Comparison of ENCODE assay signal across 10 cellular contexts in the genomic region with DNA sequence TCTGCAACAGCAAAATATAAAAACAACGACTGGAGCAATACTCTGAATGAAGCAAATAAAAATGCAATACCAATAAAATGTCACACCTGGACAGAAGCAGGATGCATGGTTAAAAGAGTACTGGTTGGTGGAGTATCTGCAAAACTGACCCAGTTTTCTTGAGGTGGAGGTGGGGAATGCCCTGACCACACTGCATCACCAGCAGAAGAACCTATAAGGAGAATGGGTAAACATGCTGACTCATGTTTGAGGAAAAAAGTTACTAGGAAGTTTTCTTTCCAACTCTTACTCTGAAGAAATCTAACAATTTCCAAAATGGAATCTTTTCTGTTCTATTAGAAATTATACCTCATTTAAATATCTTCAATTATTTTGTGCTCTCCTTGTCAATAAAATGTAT. TPM values are rescaled to one million over a fixed set of nuclear protein-coding genes. Genes with fewer than 3 reads are reported as not detected.
A peak's percentile ranks its signal among the peaks of the same experiment; 100 is the strongest.
DNase-seq lines count a peak whose midpoint lies in the region; ATAC-seq and TF ChIP-seq lines count a peak whose summit lies in the region.
"Had no signal": no experiment of that assay in that cellular context is flagged by ENCODE, and none has a peak within 500 bp of the region (broad histone marks: within the 10 kb centered on the region; RNA-seq: fewer than 3 reads in every experiment).

No MANE protein-coding gene starts in this region.

- H3K79me2 ChIP-seq in GM23338 (replicated peaks; ENCODE audit: insufficient read depth) = peaks cover 27% of the 10 kb centered on the region

- CTCF ChIA-PET in Calu3 (lab: Charles Lee) (no interaction called here), A673 (lab: Charles Lee) (no interaction called here)

- no peak overlapping the region for H3K4me2 ChIP-seq in GM23338

- no TSS peak for BruUV-seq in Calu3 (replicated peaks; lab: Mats Ljungman, UMichigan)
- no TSS peak for BruUV-seq in A673 (replicated peaks; lab: Mats Ljungman, UMichigan)

- no peak overlapping the region for H3K4me3 ChIP-seq in GM23338
- no peak overlapping the region for H3K4me3 ChIP-seq in iPS-18a (ENCODE audit: low read length)
- H3K4me3 ChIP-seq in mucosa of descending colon = no peak overlapping the region
- no peak overlapping the region for H3K4me3 ChIP-seq in A673 (ENCODE audit: low read depth, low read length, poor library complexity, severe bottlenecking)
- H3K4me3 ChIP-seq: stomach had no signal

- H3K36me3 ChIP-seq in GM23338 (ENCODE audit: insufficient read depth) (peaks cover 10% of the 10 kb centered on the region; the same call in 1 of the 2 replicates), iPS-18a (ENCODE audit: control insufficient read depth, low read depth, low read length) (peaks cover 38% of the 10 kb centered on the region), mucosa of descending colon (ENCODE audit: low read depth) (no peaks in the 10 kb centered on the region), A673 (ENCODE audit: insufficient read depth, low read length, poor library complexity, severe bottlenecking) (peaks cover 25% of the 10 kb centered on the region)

- POLR2A ChIA-PET in A673 (lab: Charles Lee; ENCODE audit: low non-redundant PET) = no interaction called here

- no peak overlapping the region for H3K27ac Mint-ChIP-seq in Calu3 (ENCODE audit: unreplicated experiment)
- H3K27ac Mint-ChIP-seq in GM23338 = peak overlapping the region; percentile 84
- H3K27ac Mint-ChIP-seq: nephron progenitor cell had no signal

- H3K36me3 Mint-ChIP-seq in Calu3 (ENCODE audit: insufficient read depth, unreplicated experiment) = no peaks in the 10 kb centered on the region
- peaks cover 35% of the 10 kb centered on the region; the same call in 2 of the 3 replicates for H3K36me3 Mint-ChIP-seq in GM23338 (ENCODE audit: low read depth)

- H3K9me3 ChIP-seq in iPS-18a (ENCODE audit: control insufficient read depth, low read depth, low read length) = no peaks in the 10 kb centered on the region
- H3K9me3 ChIP-seq in mucosa of descending colon = no peaks in the 10 kb centered on the region
- no peaks in the 10 kb centered on the region for H3K9me3 ChIP-seq in A673 (ENCODE audit: low read depth, low read length, poor library complexity, severe bottlenecking)
- H3K9me3 ChIP-seq: stomach had no signal

- peak; percentile 7 for DNase-seq in Calu3
- no peak for DNase-seq in GM23338 (ENCODE audit: low spot score)
- peak; percentile 6 for DNase-seq in T-helper 22 cell (ENCODE audit: low read depth)
- DNase-seq in NCI-H2029 treated with DMSO at 0.1 percent for 48 hours (lab: John Stamatoyannopoulos, UW) = no peak
- DNase-seq in mucosa of descending colon = no peak
- no peak for DNase-seq in A673 (ENCODE audit: low spot score)
- DNase-seq: nephron progenitor cell, stomach had no signal

- no peaks in the 10 kb centered on the region for H3K9me3 Mint-ChIP-seq in Calu3 (ENCODE audit: low read depth, unreplicated experiment)
- H3K9me3 Mint-ChIP-seq in GM23338 = no peaks in the 10 kb centered on the region
- H3K9me3 Mint-ChIP-seq: nephron progenitor cell had no signal

- no peak overlapping the region for H3K4me3 Mint-ChIP-seq in Calu3 (ENCODE audit: low read depth, unreplicated experiment)
- no peak overlapping the region for H3K4me3 Mint-ChIP-seq in GM23338
- H3K4me3 Mint-ChIP-seq: nephron progenitor cell had no signal

- H3K9me2 ChIP-seq in GM23338 (ENCODE audit: insufficient read depth) = no peaks in the 10 kb centered on the region

- H3K27ac ChIP-seq in GM23338 (ENCODE audit: low read depth) (no peak overlapping the region), iPS-18a (ENCODE audit: low read length) (peak overlapping the region; percentile 9), A673 (ENCODE audit: low read depth, low read length, poor library complexity, severe bottlenecking) (no peak overlapping the region)
- H3K27ac ChIP-seq: stomach had no signal

- no peaks in the 10 kb centered on the region for H3F3A ChIP-seq in GM23338 (replicated peaks; ENCODE audit: low read depth)

- H3K27me3 Mint-ChIP-seq in Calu3 (ENCODE audit: unreplicated experiment) (no peaks in the 10 kb centered on the region), GM23338 (ENCODE audit: insufficient read depth, low read depth, poor library complexity) (no peaks in the 10 kb centered on the region)

- intact Hi-C loops in Calu3 (cut with micrococcal nuclease; ENCODE audit: unreplicated experiment) = no loop called here
- intact Hi-C loops in mucosa of descending colon (cut with DNase I, micrococcal nuclease) = no loop called here
- intact Hi-C loops in A673 (cut with micrococcal nuclease; ENCODE audit: unreplicated experiment) = no loop called here

- no peaks in the 10 kb centered on the region; the same call in none of the 2 replicates for H4K20me1 ChIP-seq in GM23338 (replicated peaks; ENCODE audit: insufficient read depth)

- H3K9ac ChIP-seq in iPS-18a (ENCODE audit: low read length) = no peak overlapping the region

- H3K27me3 ChIP-seq in GM23338 (ENCODE audit: insufficient read depth) (no peaks in the 10 kb centered on the region), iPS-18a (ENCODE audit: control insufficient read depth, insufficient read depth, low read length) (no peaks in the 10 kb centered on the region), A673 (replicated peaks; ENCODE audit: insufficient read depth, low read depth, low read length, poor library complexity) (no peaks in the 10 kb centered on the region)
- H3K27me3 ChIP-seq: stomach had no signal

- no peak overlapping the region for H2AFZ ChIP-seq in GM23338

- ATAC-seq in GM23338 = no peak; the same call in 2 of the 3 replicates
- ATAC-seq in mucosa of descending colon = no peak
- no peak for ATAC-seq in HG03457 (IDR thresholded peaks at IDR 0.05; ENCODE audit: unreplicated experiment)

- H3K4me1 Mint-ChIP-seq in Calu3 (ENCODE audit: low read depth, unreplicated experiment) = peaks cover 25% of the 10 kb centered on the region
- H3K4me1 Mint-ChIP-seq in GM23338 = peaks cover 27% of the 10 kb centered on the region

- H3K4me1 ChIP-seq in GM23338 (ENCODE audit: insufficient read depth) (peaks cover 19% of the 10 kb centered on the region), iPS-18a (ENCODE audit: control insufficient read depth, low read depth, low read length) (peaks cover 10% of the 10 kb centered on the region), mucosa of descending colon (ENCODE audit: low read depth) (no peaks in the 10 kb centered on the region), A673 (ENCODE audit: insufficient read depth, low read length, poor library complexity, severe bottlenecking) (peaks cover 20% of the 10 kb centered on the region)

- no peak for TF ChIP-seq CTCF in Calu3 (IDR thresholded peaks at IDR 0.05; ENCODE audit: unreplicated experiment)
- no peak for TF ChIP-seq CTCF in GM23338 (conservative IDR thresholded peaks at IDR 0.05; ENCODE audit: low read depth in 2 of 2)
- no peak for TF ChIP-seq CTCF in mucosa of descending colon (IDR thresholded peaks at IDR 0.05)
- TF ChIP-seq CTCF in A673 (conservative IDR thresholded peaks at IDR 0.05; ENCODE audit: low read depth, low read length) = no peak

TF ChIP-seq in GM23338, 12 proteins besides CTCF, POLR2A, EP300 and RAD21:
- TF ChIP-seq NANOG (IDR thresholded peaks at IDR 0.05; ENCODE audit: borderline replicate concordance) (no peak), EZH2phosphoT487 (IDR thresholded peaks at IDR 0.05; ENCODE audit: unreplicated experiment) (no peak)
TF ChIP-seq in GM23338: peak in this region for 0.

RNA-seq across cellular contexts. Expression of a gene that starts 43.6 kb away (rescaled TPM):
- total RNA-seq in Calu3 (2022) (24.1 and 29.5 TPM in 2 replicates), mucosa of descending colon (10 to 100 TPM; 31.4 to 42.4 (median 33.6) TPM), A673 (2021) (63.4 and 64.9 TPM in 2 replicates)
- 60.0 and 65.7 TPM in 2 replicates for total RNA-seq in GM23338 (2014; rRNA removed; shearing (Covaris generic))
- polyA plus RNA-seq in GM23338 (2016; fragmentation: Nextera tagmentation; extraction: Ambion mirVana) = 41.1 and 46.0 TPM in 2 replicates

Comparison
In these comparisons a context has a peak if more than half of its experiments do, and no peak if none do; other contexts are left out.
1. DNase-seq: peak in Calu3 (single experiment) and T-helper 22 cell (single experiment); none in GM23338 (single experiment), NCI-H2029 treated with DMSO at 0.1 percent for 48 hours (single experiment), mucosa of descending colon (0 of 3) and A673 (single experiment).